1 cellular context compared by ENCODE assay signal in the genomic region with DNA sequence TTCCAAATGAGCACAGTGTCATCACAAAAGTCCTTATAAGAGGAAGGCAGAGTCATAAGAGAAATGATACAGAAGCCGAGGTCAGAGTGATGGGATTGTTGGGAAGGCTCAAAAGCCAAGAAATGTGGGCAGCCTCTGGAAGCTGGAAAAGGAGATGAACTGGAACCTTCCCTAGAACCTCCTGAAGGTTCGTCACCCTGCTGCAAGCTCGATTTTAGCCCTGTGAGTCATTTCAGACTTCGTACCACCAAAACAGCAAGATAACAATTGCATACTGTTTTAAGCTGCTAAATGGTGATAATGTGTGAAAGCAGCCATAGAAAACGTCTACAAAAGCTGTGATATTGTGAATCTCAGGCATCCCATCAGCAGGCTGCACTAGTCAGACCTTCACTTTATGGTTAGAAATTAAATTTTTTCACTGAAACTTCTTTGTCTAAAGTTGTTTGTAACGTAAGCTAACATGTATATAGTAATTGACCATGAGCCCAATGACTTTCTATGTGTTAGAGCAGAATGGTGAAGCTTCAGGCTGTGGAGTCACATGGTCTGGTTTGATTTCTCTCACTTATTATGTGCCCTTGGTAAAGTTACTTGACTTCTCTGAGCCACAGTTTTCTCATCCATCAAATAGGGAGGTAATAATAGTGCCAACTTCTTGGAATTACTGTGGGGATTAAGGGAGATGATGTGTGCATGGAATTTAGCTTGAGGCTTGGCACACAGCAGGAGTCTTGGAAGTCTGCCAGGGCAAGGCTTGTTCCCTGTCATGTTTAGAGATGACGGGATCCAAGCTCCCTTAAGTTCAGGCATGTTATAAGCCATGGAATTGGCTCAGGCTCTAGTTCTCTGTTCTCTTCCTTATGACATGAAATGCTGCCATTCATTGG.
A peak's percentile ranks its signal among the peaks of the same experiment; 100 is the strongest.
TF ChIP-seq lines count a peak whose summit lies in the region.

No MANE protein-coding gene starts in this region.

TF ChIP-seq in HEK293, 187 proteins besides CTCF, POLR2A, EP300 and RAD21 (continued from another document):
- TF ChIP-seq ZNF311 (tag by site-specific recombination; IDR thresholded peaks at IDR 0.05; ENCODE audit: borderline replicate concordance) (no peak), ZNF266 (tag by site-specific recombination; IDR thresholded peaks at IDR 0.05; ENCODE audit: low read depth) (no peak), ZNF501 (tag by site-specific recombination; IDR thresholded peaks at IDR 0.05) (peak; percentile 42; the same call in 1 of the 2 replicates), ZEB2 (tag by site-specific recombination; IDR thresholded peaks at IDR 0.05) (peak; percentile 59; the same call in 1 of the 2 replicates), ZNF548 (tag by site-specific recombination; IDR thresholded peaks at IDR 0.05) (no peak), KLF16 (tag by site-specific recombination; IDR thresholded peaks at IDR 0.05) (no peak), PRDM1 (tag by site-specific recombination; IDR thresholded peaks at IDR 0.05) (no peak), ZNF140 (tag by site-specific recombination; IDR thresholded peaks at IDR 0.05) (no peak), ZNF571 (tag by site-specific recombination; IDR thresholded peaks at IDR 0.05) (no peak), ZXDB (tag by site-specific recombination; IDR thresholded peaks at IDR 0.05) (peak; percentile 56; the same call in 1 of the 2 replicates), ZNF248 (tag by site-specific recombination; IDR thresholded peaks at IDR 0.05) (no peak), YY1 (tag by site-specific recombination; IDR thresholded peaks at IDR 0.05) (no peak)
- TF ChIP-seq, protein P1, sequence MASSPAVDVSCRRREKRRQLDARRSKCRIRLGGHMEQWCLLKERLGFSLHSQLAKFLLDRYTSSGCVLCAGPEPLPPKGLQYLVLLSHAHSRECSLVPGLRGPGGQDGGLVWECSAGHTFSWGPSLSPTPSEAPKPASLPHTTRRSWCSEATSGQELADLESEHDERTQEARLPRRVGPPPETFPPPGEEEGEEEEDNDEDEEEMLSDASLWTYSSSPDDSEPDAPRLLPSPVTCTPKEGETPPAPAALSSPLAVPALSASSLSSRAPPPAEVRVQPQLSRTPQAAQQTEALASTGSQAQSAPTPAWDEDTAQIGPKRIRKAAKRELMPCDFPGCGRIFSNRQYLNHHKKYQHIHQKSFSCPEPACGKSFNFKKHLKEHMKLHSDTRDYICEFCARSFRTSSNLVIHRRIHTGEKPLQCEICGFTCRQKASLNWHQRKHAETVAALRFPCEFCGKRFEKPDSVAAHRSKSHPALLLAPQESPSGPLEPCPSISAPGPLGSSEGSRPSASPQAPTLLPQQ (tag by site-specific recombination; IDR thresholded peaks at IDR 0.05): peak; percentile 29; the same call in 1 of the 2 replicates
- TF ChIP-seq, protein P2, sequence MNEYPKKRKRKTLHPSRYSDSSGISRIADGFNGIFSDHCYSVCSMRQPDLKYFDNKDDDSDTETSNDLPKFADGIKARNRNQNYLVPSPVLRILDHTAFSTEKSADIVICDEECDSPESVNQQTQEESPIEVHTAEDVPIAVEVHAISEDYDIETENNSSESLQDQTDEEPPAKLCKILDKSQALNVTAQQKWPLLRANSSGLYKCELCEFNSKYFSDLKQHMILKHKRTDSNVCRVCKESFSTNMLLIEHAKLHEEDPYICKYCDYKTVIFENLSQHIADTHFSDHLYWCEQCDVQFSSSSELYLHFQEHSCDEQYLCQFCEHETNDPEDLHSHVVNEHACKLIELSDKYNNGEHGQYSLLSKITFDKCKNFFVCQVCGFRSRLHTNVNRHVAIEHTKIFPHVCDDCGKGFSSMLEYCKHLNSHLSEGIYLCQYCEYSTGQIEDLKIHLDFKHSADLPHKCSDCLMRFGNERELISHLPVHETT (tag by site-specific recombination; IDR thresholded peaks at IDR 0.05): 0 out of 2 replicates have a peak, but pooled peaks have one; percentile 31
TF ChIP-seq in HEK293: peak in this region for 27.
